Comparison of ENCODE assay signal across 10 cellular contexts in genomic region chr6:156807795-156808194, GRCh38. TPM values are rescaled to one million over a fixed set of nuclear protein-coding genes. Genes with fewer than 3 reads are reported as not detected.
A peak's percentile ranks its signal among the peaks of the same experiment; 100 is the strongest.
DNase-seq lines count a peak whose midpoint lies in the region; ATAC-seq, FAIRE-seq and TF ChIP-seq lines count a peak whose summit lies in the region.
"Had no signal": no experiment of that assay in that cellular context is flagged by ENCODE, and none has a peak within 500 bp of the region (broad histone marks: within the 10 kb centered on the region; RNA-seq: fewer than 3 reads in every experiment).

No MANE protein-coding gene starts in this region.

- H3K4me1 Mint-ChIP-seq in stimulated activated naive CD8-positive, alpha-beta T cell treated with anti-CD3 and anti-CD28 coated beads, Interleukin-15, Interleukin-2, amounts not matched to agents 100 ng/mL and 50 ng/mL, for 24 hours (ENCODE audit: low read depth): peaks cover 96% of the 10 kb centered on the region
- H3K4me1 Mint-ChIP-seq in central memory CD8-positive, alpha-beta T cell: peaks cover 88% of the 10 kb centered on the region

- no peak for FAIRE-seq in D721Med (lab: Jason Lieb, UNC)

- peak overlapping the region; percentile 77 for H3K27ac Mint-ChIP-seq in stimulated activated naive CD8-positive, alpha-beta T cell treated with anti-CD3 and anti-CD28 coated beads, Interleukin-15, Interleukin-2, amounts not matched to agents 100 ng/mL and 50 ng/mL, for 24 hours
- H3K27ac Mint-ChIP-seq in central memory CD8-positive, alpha-beta T cell (ENCODE audit: low read depth): peak overlapping the region; percentile 26

- ATAC-seq in stimulated activated naive CD8-positive, alpha-beta T cell treated with anti-CD3 and anti-CD28 coated beads, Interleukin-15, Interleukin-2, amounts not matched to agents 100 U/mL and 50 U/mL, for 24 hours: no peak
- ATAC-seq in central memory CD8-positive, alpha-beta T cell (replicated peaks; ENCODE audit: extremely low read depth, poor library complexity, severe bottlenecking): no peak

- H3K9me3 Mint-ChIP-seq in stimulated activated naive CD8-positive, alpha-beta T cell treated with anti-CD3 and anti-CD28 coated beads, Interleukin-15, Interleukin-2, amounts not matched to agents 100 ng/mL and 50 ng/mL, for 24 hours: peaks cover 14% of the 10 kb centered on the region
- H3K9me3 Mint-ChIP-seq in central memory CD8-positive, alpha-beta T cell: peaks cover 5% of the 10 kb centered on the region

- peak overlapping the region; percentile 2 for H3K4me3 Mint-ChIP-seq in stimulated activated naive CD8-positive, alpha-beta T cell treated with anti-CD3 and anti-CD28 coated beads, Interleukin-15, Interleukin-2, amounts not matched to agents 100 ng/mL and 50 ng/mL, for 24 hours
- H3K4me3 Mint-ChIP-seq in central memory CD8-positive, alpha-beta T cell: no peak overlapping the region

- no peak for DNase-seq in stimulated activated naive CD8-positive, alpha-beta T cell treated with anti-CD3 and anti-CD28 coated beads, Interleukin-15, Interleukin-2, amounts not matched to agents 100 U/mL and 50 U/mL, for 24 hours
- no peak for DNase-seq in central memory CD8-positive, alpha-beta T cell (ENCODE audit: low spot score in 2 of 2)
- DNase-seq in midbrain (lab: John Stamatoyannopoulos, UW) (peak; percentile 21), NCI-H2107 treated with DMSO at 0.1 percent for 48 hours (lab: John Stamatoyannopoulos, UW; ENCODE audit: unreplicated experiment) (no peak), ureter (ENCODE audit: low spot score) (no peak), D721Med (ENCODE audit: insufficient read length, low spot score) (no peak)
- DNase-seq in activated CD4-positive, alpha-beta T cell treated with anti-CD3 and anti-CD28 coated beads, Interleukin-2, amount 50 U/mL, for 1 hour: no peak
- DNase-seq: activated CD4-positive, alpha-beta T cell treated with anti-CD3 and anti-CD28 coated beads, Interleukin-2, amount 50 U/mL, for 48 hours; effector CD4-positive, alpha-beta T cell had no signal

- no peaks in the 10 kb centered on the region for H3K27me3 Mint-ChIP-seq in stimulated activated naive CD8-positive, alpha-beta T cell treated with anti-CD3 and anti-CD28 coated beads, Interleukin-15, Interleukin-2, amounts not matched to agents 100 ng/mL and 50 ng/mL, for 24 hours
- no peaks in the 10 kb centered on the region for H3K27me3 Mint-ChIP-seq in central memory CD8-positive, alpha-beta T cell

- no peak for TF ChIP-seq CTCF in D721Med (IDR thresholded peaks at IDR 0.05; ENCODE audit: insufficient read depth, missing control alignments)

- H3K36me3 Mint-ChIP-seq in stimulated activated naive CD8-positive, alpha-beta T cell treated with anti-CD3 and anti-CD28 coated beads, Interleukin-15, Interleukin-2, amounts not matched to agents 100 ng/mL and 50 ng/mL, for 24 hours (ENCODE audit: low read depth): peaks cover 28% of the 10 kb centered on the region
- H3K36me3 Mint-ChIP-seq in central memory CD8-positive, alpha-beta T cell (ENCODE audit: insufficient read depth): peaks cover 6% of the 10 kb centered on the region

RNA-seq across cellular contexts. Expression of gene ARID1B, which starts 30.6 kb away (rescaled TPM):
- 223 TPM for total RNA-seq in ureter
